ENCODE assay signal across 21 cellular contexts in genomic region chr2:173572848-173573247, GRCh38.
DNase-seq lines count a peak whose midpoint lies in the region; ATAC-seq and TF ChIP-seq lines count a peak whose summit lies in the region.
"Had no signal": no experiment of that assay in that cellular context is flagged by ENCODE, and none has a peak within 500 bp of the region (broad histone marks: within the 10 kb centered on the region; RNA-seq: fewer than 3 reads in every experiment).

No MANE protein-coding gene starts in this region.

- WGBS in stomach, 5 donors: 75 to 94% (median 77%) methylated on average over 1 of the region's 1 CpG

- H3K4me3 ChIP-seq in stomach: no peak overlapping the region
- H3K4me3 ChIP-seq: body of pancreas, lung, sigmoid colon had no signal

- no peaks in the 10 kb centered on the region for H3K27me3 ChIP-seq in stomach
- H3K27me3 ChIP-seq: body of pancreas, sigmoid colon had no signal

- DNase-seq in NCI-H2196 (lab: John Stamatoyannopoulos, UW; ENCODE audit: unreplicated experiment): peak; percentile 12
- DNase-seq in NCI-H2196 treated with DMSO at 0.1 percent for 48 hours (lab: John Stamatoyannopoulos, UW; ENCODE audit: unreplicated experiment): no peak
- peak; percentile 13 for DNase-seq in RPMI8226
- no peak for DNase-seq in stomach
- no peak for DNase-seq in left cardiac atrium
- DNase-seq in NCI-H1436 (lab: John Stamatoyannopoulos, UW): no peak
- DNase-seq in glutamatergic neuron: no peak
- DNase-seq: activated CD4-positive, alpha-beta memory T cell treated with anti-CD3 and anti-CD28 coated beads, Interleukin-2, amount 10 ng/mL, durations not matched to agents 7 days and 5 days; activated effector memory CD4-positive, alpha-beta T cell treated with anti-CD3 and anti-CD28 coated beads, Interleukin-2, amount 50 U/mL, for 16 hours; body of pancreas; effector memory CD4-positive, alpha-beta T cell; IMR-90; kidney; NCI-H1048; NCI-H2081 treated with DMSO at 0.1 percent for 48 hours; sigmoid colon; SK-N-SH; substantia nigra had no signal

- TF ChIP-seq POLR2A in stomach (IDR thresholded peaks at IDR 0.05): no peak

- H3K27ac Mint-ChIP-seq in glutamatergic neuron (ENCODE audit: unreplicated experiment): no peak overlapping the region
- H3K27ac Mint-ChIP-seq: activated CD4-positive, alpha-beta memory T cell treated with anti-CD3 and anti-CD28 coated beads, Interleukin-2, amount 10 ng/mL, durations not matched to agents 7 days and 5 days had no signal

- H3K27me3 Mint-ChIP-seq in glutamatergic neuron (ENCODE audit: unreplicated experiment): peaks cover 2% of the 10 kb centered on the region

- H3K27ac ChIP-seq in stomach: peak overlapping the region in 3 of 5 donors; percentile 25 to 76 (median 71)
- H3K27ac ChIP-seq: RWPE1, sigmoid colon had no signal

- H3K36me3 ChIP-seq in stomach: no peaks in the 10 kb centered on the region
- H3K36me3 ChIP-seq: sigmoid colon had no signal

- no peaks in the 10 kb centered on the region for H3K9me3 Mint-ChIP-seq in glutamatergic neuron (ENCODE audit: unreplicated experiment)
- H3K9me3 Mint-ChIP-seq: activated CD4-positive, alpha-beta memory T cell treated with anti-CD3 and anti-CD28 coated beads, Interleukin-2, amount 10 ng/mL, durations not matched to agents 7 days and 5 days had no signal

- H3K9me3 ChIP-seq in stomach: no peaks in the 10 kb centered on the region
- H3K9me3 ChIP-seq: body of pancreas, sigmoid colon, SK-N-SH had no signal

- no peak for TF ChIP-seq EP300 in stomach (IDR thresholded peaks at IDR 0.05)

- no peak overlapping the region for H3K4me3 Mint-ChIP-seq in glutamatergic neuron (ENCODE audit: unreplicated experiment)
- H3K4me3 Mint-ChIP-seq: activated CD4-positive, alpha-beta memory T cell treated with anti-CD3 and anti-CD28 coated beads, Interleukin-2, amount 10 ng/mL, durations not matched to agents 7 days and 5 days had no signal

- no peaks in the 10 kb centered on the region for H3K36me3 Mint-ChIP-seq in glutamatergic neuron (ENCODE audit: unreplicated experiment)

- intact Hi-C loops in stomach (cut with DNase I; ENCODE audit: low total_unique reads) (no loop called here), left cardiac atrium (cut with DNase I) (no loop called here)

- peaks cover 16% of the 10 kb centered on the region for H3K4me1 Mint-ChIP-seq in glutamatergic neuron (ENCODE audit: low read depth, unreplicated experiment)
- H3K4me1 Mint-ChIP-seq: activated CD4-positive, alpha-beta memory T cell treated with anti-CD3 and anti-CD28 coated beads, Interleukin-2, amount 10 ng/mL, durations not matched to agents 7 days and 5 days had no signal

- ATAC-seq in HG03460 (IDR thresholded peaks at IDR 0.05; ENCODE audit: unreplicated experiment): peak; percentile 52
- ATAC-seq in left cardiac atrium: no peak

- TF ChIP-seq CTCF in stomach (IDR thresholded peaks at IDR 0.05) (no peak), glutamatergic neuron (IDR thresholded peaks at IDR 0.05; ENCODE audit: partially characterized antibody, unreplicated experiment) (no peak)

- peaks cover 6 to 22% (median 14%) of the 10 kb centered on the region in 4 donors for H3K4me1 ChIP-seq in stomach

Comparison
In these comparisons a context has a peak if more than half of its experiments do, and no peak if none do; other contexts are left out.
1. DNase-seq: peak in NCI-H2196 (single experiment) and RPMI8226 (single experiment); none in NCI-H2196 treated with DMSO at 0.1 percent for 48 hours (single experiment), stomach (single experiment), left cardiac atrium (single experiment), NCI-H1436 (single experiment) and glutamatergic neuron (single experiment).